20 cellular contexts compared by ENCODE assay signal in genomic region chr2:10172033-10172865, GRCh38. TPM values are rescaled to one million over a fixed set of nuclear protein-coding genes. Genes with fewer than 3 reads are reported as not detected.
DNase-seq lines count a peak whose midpoint lies in the region; ATAC-seq, FAIRE-seq and TF ChIP-seq lines count a peak whose summit lies in the region.
"Had no signal": no experiment of that assay in that cellular context is flagged by ENCODE, and none has a peak within 500 bp of the region (broad histone marks: within the 10 kb centered on the region; RNA-seq: fewer than 3 reads in every experiment).

No MANE protein-coding gene starts in this region.

- H3K4me1 ChIP-seq in H1 (replicated peaks in 1 of 4; ENCODE audit: control insufficient read depth in 3 of 4, insufficient read depth in 4 of 4, low read length in 3 of 4) (peaks cover 0 to 4% (median 3%) of the 10 kb centered on the region in 4 experiments; a peak in 4 of 7 replicates), spleen (no peaks in the 10 kb centered on the region), HepG2 (ENCODE audit: insufficient read depth, low read length) (no peaks in the 10 kb centered on the region)
- no peaks in the 10 kb centered on the region for H3K4me1 ChIP-seq in naive thymus-derived CD4-positive, alpha-beta T cell (ENCODE audit: control insufficient read depth in 2 of 2, insufficient read depth in 2 of 2, low read length in 2 of 2)

- H4K91ac ChIP-seq in H1 (replicated peaks; ENCODE audit: insufficient read length, low read length) = no peak overlapping the region

- peak overlapping the region; percentile 15 for H3K27ac Mint-ChIP-seq in nephron progenitor cell
- no peak overlapping the region for H3K27ac Mint-ChIP-seq in naive thymus-derived CD4-positive, alpha-beta T cell

- H3K36me3 ChIP-seq in H1 (ENCODE audit: control insufficient read depth in 2 of 4, insufficient read depth in 4 of 4, low read length in 3 of 4) (no peaks in the 10 kb centered on the region), spleen (peaks cover 0 to 35% (median 0%) of the 10 kb centered on the region in 6 donors), HepG2 (replicated peaks in 1 of 2; ENCODE audit: control insufficient read depth in 1 of 2, insufficient read depth in 2 of 2, low read length in 2 of 2) (peaks cover 4 to 6% of the 10 kb centered on the region in 2 experiments; a peak in 3 of 5 replicates)
- no peaks in the 10 kb centered on the region for H3K36me3 ChIP-seq in naive thymus-derived CD4-positive, alpha-beta T cell (ENCODE audit: control insufficient read depth in 2 of 3, insufficient read depth in 3 of 3, low read length in 3 of 3)

- no peaks in the 10 kb centered on the region for H3K9me3 ChIP-seq in H1 (ENCODE audit: insufficient read depth in 2 of 2, low read depth in 1 of 2, low read length in 1 of 2)
- no peaks in the 10 kb centered on the region for H3K9me3 ChIP-seq in spleen
- H3K9me3 ChIP-seq in HepG2 (ENCODE audit: low read length) = no peaks in the 10 kb centered on the region
- no peaks in the 10 kb centered on the region for H3K9me3 ChIP-seq in naive thymus-derived CD4-positive, alpha-beta T cell (ENCODE audit: control insufficient read depth in 2 of 3, low read length in 3 of 3)

- H4K8ac ChIP-seq in H1 (ENCODE audit: extremely low read depth, insufficient read depth, low read length) = peak overlapping the region; percentile 75; the same call in 1 of the 2 replicates

- CTCF ChIA-PET in H1 (lab: Charles Lee; ENCODE audit: partially characterized antibody) (interaction anchor here (0.8 to 5.0 kb wide), 8 partner anchors 9 to 262 kb away, joined by 3 to 33 read pairs (median 6); no protein-coding TSS in a partner anchor), HepG2 (lab: Yijun Ruan, JAX; ENCODE audit: low intra/inter-chr PET ratio, low total read pairs) (no interaction called here)
- CTCF ChIA-PET in naive thymus-derived CD4-positive, alpha-beta T cell (lab: Charles Lee) = interaction anchor here (0.9 kb wide), 1 partner anchor 236 kb away, joined by 3 read pairs; no protein-coding TSS in a partner anchor

- H3K56ac ChIP-seq in H1 (replicated peaks; ENCODE audit: insufficient read length, low read depth, low read length) = no peak overlapping the region

- H3K4me2 ChIP-seq in H1 (ENCODE audit: insufficient read depth in 1 of 2, low read depth in 2 of 2, low read length in 2 of 2) (no peak overlapping the region), HepG2 (ENCODE audit: low read depth, low read length) (no peak overlapping the region)
- H3K4me2 ChIP-seq: PC-9 had no signal

- H2BK120ac ChIP-seq in H1 (replicated peaks; ENCODE audit: low read depth, low read length) = no peak overlapping the region

- BruUV-seq in HepG2 (replicated peaks; lab: Mats Ljungman, UMichigan) = no TSS peak

- no peak overlapping the region for H3K18ac ChIP-seq in H1 (ENCODE audit: extremely low read depth, low read length)

- TF ChIP-seq CTCF in H1 (IDR thresholded peaks at IDR 0.05; ENCODE audit: control extremely low read depth in 1 of 3, insufficient read depth in 1 of 3, low read depth in 1 of 3, low read length in 3 of 3) (no peak), nephron progenitor cell (IDR thresholded peaks at IDR 0.05) (no peak), spleen (IDR thresholded peaks at IDR 0.05 in 8 of 11, conservative IDR thresholded peaks at IDR 0.05 in 3 of 11) (no peak), HepG2 (CRISPR knock-in tag; IDR thresholded peaks at IDR 0.05) (no peak)

- FAIRE-seq in HTR-8/SVneo (lab: Jason Lieb, UNC) = peak; percentile 63
- FAIRE-seq in H1 (lab: Jason Lieb, UNC) = no peak
- FAIRE-seq in HepG2 (lab: Jason Lieb, UNC) = no peak
- FAIRE-seq: D721Med had no signal

- peaks cover 0 to 2% of the 10 kb centered on the region in 2 experiments for H4K20me1 ChIP-seq in H1 (replicated peaks in 1 of 2; ENCODE audit: control insufficient read depth in 1 of 2, insufficient read depth in 2 of 2, low read length in 2 of 2)
- H4K20me1 ChIP-seq in HepG2 (ENCODE audit: insufficient read depth, low read length) = no peaks in the 10 kb centered on the region

- no peak for TF ChIP-seq RAD21 in H1 (IDR thresholded peaks at IDR 0.05 in 1 of 2, conservative IDR thresholded peaks at IDR 0.05 in 1 of 2; ENCODE audit: low read depth in 2 of 2, low read length in 2 of 2)
- no peak for TF ChIP-seq RAD21 in HepG2 (CRISPR knock-in tag; IDR thresholded peaks at IDR 0.05)

- no peaks in the 10 kb centered on the region for H3K23me2 ChIP-seq in H1 (ENCODE audit: low read depth, low read length)

- no peaks in the 10 kb centered on the region for H3K27me3 ChIP-seq in H1 (replicated peaks in 1 of 4; ENCODE audit: control insufficient read depth in 3 of 4, extremely low read depth in 1 of 4, insufficient read depth in 3 of 4, low read length in 3 of 4)
- H3K27me3 ChIP-seq in spleen (replicated peaks in 1 of 7) = no peaks in the 10 kb centered on the region
- no peaks in the 10 kb centered on the region for H3K27me3 ChIP-seq in HepG2 (ENCODE audit: control insufficient read depth in 1 of 2, insufficient read depth in 2 of 2, low read length in 2 of 2)
- no peaks in the 10 kb centered on the region for H3K27me3 ChIP-seq in naive thymus-derived CD4-positive, alpha-beta T cell (ENCODE audit: control insufficient read depth in 2 of 2, insufficient read depth in 2 of 2, low read length in 2 of 2)

- H3K9me3 Mint-ChIP-seq in nephron progenitor cell = no peaks in the 10 kb centered on the region
- peaks cover 0 to 2% (median 0%) of the 10 kb centered on the region in 11 donors for H3K9me3 Mint-ChIP-seq in naive thymus-derived CD4-positive, alpha-beta T cell

- no peak overlapping the region for H4K5ac ChIP-seq in H1 (ENCODE audit: insufficient read length, low read depth, low read length)

- no peaks in the 10 kb centered on the region for H3K36me3 Mint-ChIP-seq in nephron progenitor cell (ENCODE audit: low read depth)
- peaks cover 0 to 10% (median 0%) of the 10 kb centered on the region in 5 donors for H3K36me3 Mint-ChIP-seq in naive thymus-derived CD4-positive, alpha-beta T cell

- no peak overlapping the region for H3K23ac ChIP-seq in H1 (ENCODE audit: insufficient read length)

- H3K27me3 Mint-ChIP-seq in nephron progenitor cell (ENCODE audit: low read depth, poor library complexity) = peaks cover 3% of the 10 kb centered on the region
- no peaks in the 10 kb centered on the region for H3K27me3 Mint-ChIP-seq in naive thymus-derived CD4-positive, alpha-beta T cell

- no peak overlapping the region for H3K4me3 ChIP-seq in H1 (ENCODE audit: extremely low read depth in 1 of 4, insufficient read depth in 2 of 4, low read depth in 3 of 4, low read length in 4 of 4)
- no peak overlapping the region for H3K4me3 ChIP-seq in spleen
- H3K4me3 ChIP-seq in HepG2 (replicated peaks in 1 of 3; ENCODE audit: insufficient read depth in 1 of 3, low read depth in 2 of 3, low read length in 3 of 3) = no peak overlapping the region
- no peak overlapping the region for H3K4me3 ChIP-seq in naive thymus-derived CD4-positive, alpha-beta T cell (ENCODE audit: low read length)
- H3K4me3 ChIP-seq: PC-9 had no signal

- H2BK20ac ChIP-seq in H1 (ENCODE audit: low read length) = no peak overlapping the region

- no peak for TF ChIP-seq POLR2A in H1 (IDR thresholded peaks at IDR 0.05; ENCODE audit: control extremely low read depth in 1 of 2, low read depth in 2 of 2, low read length in 2 of 2)
- TF ChIP-seq POLR2A in spleen (IDR thresholded peaks at IDR 0.05) = no peak
- TF ChIP-seq POLR2A in HepG2 (IDR thresholded peaks at IDR 0.05; ENCODE audit: insufficient read depth in 1 of 2, low read depth in 2 of 2, low read length in 2 of 2) = no peak

- in situ Hi-C loops in HepG2 (cut with HindIII; ENCODE audit: extremely low pct_ligation_motif_present, low pct_unique_long_range_greater_than_20kb) = no loop called here

- H3K14ac ChIP-seq in H1 (ENCODE audit: insufficient read length) = no peak overlapping the region

- intact Hi-C loops in spleen (cut with DNase I; ENCODE audit: low total_unique reads) = no loop called here
- intact Hi-C loops in HepG2 (cut with micrococcal nuclease; ENCODE audit: unreplicated experiment) = no loop called here
- intact Hi-C loops in naive thymus-derived CD4-positive, alpha-beta T cell (cut with micrococcal nuclease) = no loop called here

- no peak overlapping the region; the same call in 1 of the 2 replicates for H2AK5ac ChIP-seq in H1 (ENCODE audit: low read depth, low read length)

- no peaks in the 10 kb centered on the region for H3K79me1 ChIP-seq in H1 (ENCODE audit: low read depth, low read length)

- H3K4me3 Mint-ChIP-seq in nephron progenitor cell = no peak overlapping the region
- H3K4me3 Mint-ChIP-seq in naive thymus-derived CD4-positive, alpha-beta T cell = no peak overlapping the region

- no peak overlapping the region for H3K4ac ChIP-seq in H1 (replicated peaks; ENCODE audit: insufficient read length, low read depth, low read length)

- POLR2A ChIA-PET in H1 (lab: Charles Lee; ENCODE audit: partially characterized antibody) (interaction anchor here (0.6 to 2.4 kb wide), 4 partner anchors 7 to 263 kb away, joined by 3 to 7 read pairs (median 4); no protein-coding TSS in a partner anchor), HepG2 (lab: Yijun Ruan, JAX) (no interaction called here)
- POLR2A ChIA-PET in naive thymus-derived CD4-positive, alpha-beta T cell (lab: Charles Lee) = no interaction called here

- no peak for DNase-seq in HTR-8/SVneo (ENCODE audit: insufficient read length, low spot score)
- DNase-seq in H1 (ENCODE audit: low read depth in 1 of 2, low spot score in 2 of 2) = no peak
- peak; percentile 66 for DNase-seq in nephron progenitor cell
- DNase-seq in spleen = peak; percentile 25
- no peak for DNase-seq in HepG2 (ENCODE audit: low spot score)
- no peak for DNase-seq in naive thymus-derived CD4-positive, alpha-beta T cell
- no peak for DNase-seq in NCI-H2171 (lab: John Stamatoyannopoulos, UW)
- DNase-seq in NCI-H345 treated with DMSO at 0.1 percent for 48 hours (lab: John Stamatoyannopoulos, UW; ENCODE audit: unreplicated experiment) = no peak
- DNase-seq: DMS79 treated with DMSO at 0.1 percent for 48 hours, IMR-90, NCI-H1048, NCI-H1436 treated with DMSO at 0.1 percent for 48 hours, NCI-H2029, NCI-H2171 treated with DMSO at 0.1 percent for 48 hours, NCI-H510A treated with DMSO at 0.1 percent for 48 hours, NCI-H774, PC-9 had no signal

- ATAC-seq in HepG2 = no peak
- ATAC-seq in naive thymus-derived CD4-positive, alpha-beta T cell = no peak

- H3K9ac ChIP-seq in H1 (replicated peaks in 1 of 4; ENCODE audit: extremely low read depth in 1 of 4, low read depth in 3 of 4, low read length in 3 of 4) = no peak overlapping the region
- H3K9ac ChIP-seq in HepG2 (ENCODE audit: insufficient read depth, low read depth, low read length) = no peak overlapping the region

- H2BK15ac ChIP-seq in H1 (ENCODE audit: low read length) = no peak overlapping the region

- H2BK5ac ChIP-seq in H1 (ENCODE audit: low read depth, low read length) = no peak overlapping the region

- WGBS in H1 (ENCODE audit: extremely low coverage in 1 of 2, insufficient coverage in 1 of 2, insufficient read length in 1 of 2, insufficient replicate concordance in 2 of 2, low coverage in 1 of 2, low lambda C conversion rate in 2 of 2, missing lambda C conversion rate in 1 of 2), 2 experiments = 79% methylated on average over 22 of the region's 22 CpGs; no CpG with 5 or more reads in 1 of the 2 experiments
- 90 to 94% (median 92%) methylated on average over 22 of the region's 22 CpGs for WGBS in spleen, 5 donors
- 91% methylated on average over 20 of the region's 22 CpGs for WGBS in HepG2 (ENCODE audit: low lambda C conversion rate)

- H2AFZ ChIP-seq in H1 (ENCODE audit: low read length) (no peak overlapping the region), HepG2 (ENCODE audit: low read length) (no peak overlapping the region)
- H2AFZ ChIP-seq: PC-9 had no signal

- TF ChIP-seq EP300 in H1 (IDR thresholded peaks at IDR 0.05; ENCODE audit: borderline replicate concordance in 1 of 2, low read depth in 2 of 2, low read length in 2 of 2) (no peak), HepG2 (IDR thresholded peaks at IDR 0.05; ENCODE audit: low read depth in 2 of 2, low read length in 2 of 2) (no peak), HepG2 (CRISPR knock-in tag; IDR thresholded peaks at IDR 0.05; ENCODE audit: borderline replicate concordance) (no peak)

- H3K27ac ChIP-seq in H1 (ENCODE audit: low read depth, low read length) = no peak overlapping the region
- H3K27ac ChIP-seq in spleen = no peak overlapping the region
- no peak overlapping the region for H3K27ac ChIP-seq in HepG2 (ENCODE audit: extremely low read length, insufficient read depth, low read length)
- H3K27ac ChIP-seq in naive thymus-derived CD4-positive, alpha-beta T cell (ENCODE audit: low read depth, low read length) = no peak overlapping the region
- H3K27ac ChIP-seq: C4-2B, PC-9, RWPE1 had no signal

- peaks cover 58% of the 10 kb centered on the region for H3K4me1 Mint-ChIP-seq in nephron progenitor cell
- H3K4me1 Mint-ChIP-seq in naive thymus-derived CD4-positive, alpha-beta T cell = peaks cover 0 to 1% (median 0%) of the 10 kb centered on the region in 7 donors

- H3K79me2 ChIP-seq in H1 (ENCODE audit: control insufficient read depth in 1 of 2, insufficient read depth in 2 of 2, low read length in 2 of 2) (no peaks in the 10 kb centered on the region), HepG2 (ENCODE audit: insufficient read depth, low read length) (no peaks in the 10 kb centered on the region)

- no peak overlapping the region for H2BK12ac ChIP-seq in H1 (ENCODE audit: low read depth, low read length)

RNA-seq across cellular contexts. Expression of gene RRM2, which starts 49.7 kb away (rescaled TPM):
- 215 and 228 TPM in 2 replicates for total RNA-seq in H1 (2021; fragmentation: NEBNext Ultra II Directional; extraction: Animal tissue kit (Norgen Biotek cat#: 25700))
- polyA plus RNA-seq in H1 (2011; rRNA removed) = 37.7 and 58.8 TPM in 2 replicates
- polyA plus RNA-seq in H1 (2011; cell fraction: cytosol; rRNA removed) = 42.1 TPM
- 79.0 TPM for polyA plus RNA-seq in H1 (2011; cell fraction: nucleus; rRNA removed)
- 130 to 156 TPM (median 139 TPM) in 4 replicates for polyA plus RNA-seq in H1 (2012, experiment 1 of 2)
- 24.6 TPM for polyA plus RNA-seq in H1 (2012, experiment 2 of 2)
- polyA plus RNA-seq in H1 (2013, experiment 1 of 2) = 102 TPM
- 111 TPM for polyA plus RNA-seq in H1 (2013, experiment 2 of 2)
- polyA minus RNA-seq in H1 (2011; rRNA and poly(A)+ RNA removed) = 50.6 and 53.5 TPM in 2 replicates
- polyA minus RNA-seq in H1 (2011; cell fraction: cytosol; rRNA and poly(A)+ RNA removed) = 104 TPM
- polyA minus RNA-seq in H1 (2011; cell fraction: nucleus; rRNA and poly(A)+ RNA removed) = 131 TPM
- 10 to 100 TPM in 5 of 7 donors, 1 to 10 TPM in 2; 6.3 to 39.2 (median 14.3) TPM for total RNA-seq in spleen
- 10 to 100 TPM in 2 of 3 donors, 1 to 10 TPM in 1; 2.3 to 15.6 (median 12.4) TPM for polyA plus RNA-seq in spleen
- 150 and 191 TPM in 2 replicates for total RNA-seq in HepG2 (2016; rRNA removed; fragmentation: Illumina TruSeq; extraction: Trizol)
- total RNA-seq in HepG2 (2016; cell fraction: cytosol; rRNA removed; fragmentation: Illumina TruSeq; extraction: Trizol; ENCODE audit: low read depth) = 37.8 and 48.5 TPM in 2 replicates
- 147 and 157 TPM in 2 replicates for total RNA-seq in HepG2 (2016; cell fraction: insoluble cytoplasmic fraction; rRNA removed; fragmentation: Illumina TruSeq; extraction: Trizol)
- total RNA-seq in HepG2 (2016; cell fraction: membrane; rRNA removed; fragmentation: Illumina TruSeq; extraction: Trizol) = 80.6 and 88.9 TPM in 2 replicates
- 128 and 140 TPM in 2 replicates for total RNA-seq in HepG2 (2016; cell fraction: nucleus; rRNA removed; fragmentation: Illumina TruSeq; extraction: Trizol)
- 15.2 and 31.3 TPM in 2 replicates for polyA plus RNA-seq in HepG2 (2011; rRNA removed)
- 16.4 and 33.9 TPM in 2 replicates for polyA plus RNA-seq in HepG2 (2011; cell fraction: cytosol; rRNA removed)
- polyA plus RNA-seq in HepG2 (2011; cell fraction: nucleus; rRNA removed) = 56.9 and 85.9 TPM in 2 replicates
- polyA plus RNA-seq in HepG2 (2012) = 28.1 and 60.7 TPM in 2 replicates
- polyA plus RNA-seq in HepG2 (2016; cell fraction: cytosol; fragmentation: Illumina TruSeq; extraction: Trizol; ENCODE audit: low read depth) = 43.8 and 46.7 TPM in 2 replicates
- 194 and 228 TPM in 2 replicates for polyA plus RNA-seq in HepG2 (2016; cell fraction: insoluble cytoplasmic fraction; fragmentation: Illumina TruSeq; extraction: Trizol; ENCODE audit: low read depth)
- 51.9 and 53.7 TPM in 2 replicates for polyA plus RNA-seq in HepG2 (2016; cell fraction: membrane; fragmentation: Illumina TruSeq; extraction: Trizol; ENCODE audit: low read depth)
- polyA plus RNA-seq in HepG2 (2016; cell fraction: nucleus; fragmentation: Illumina TruSeq; extraction: Trizol; ENCODE audit: insufficient read depth, low read depth) = 138 and 141 TPM in 2 replicates
- polyA minus RNA-seq in HepG2 (2011; rRNA and poly(A)+ RNA removed; ENCODE audit: low replicate concordance) = 59.0 and 93.0 TPM in 2 replicates
- 42.2 and 50.2 TPM in 2 replicates for polyA minus RNA-seq in HepG2 (2011; cell fraction: cytosol; rRNA and poly(A)+ RNA removed)
- 47.4 and 63.0 TPM in 2 replicates for polyA minus RNA-seq in HepG2 (2011; cell fraction: nucleus; rRNA and poly(A)+ RNA removed)
- 100 to 1,000 TPM in 1 of 5 experiments, 1 to 10 TPM in 1, under 1 TPM in 3; 0.13 to 330 (median 0.51) TPM for total RNA-seq in naive thymus-derived CD4-positive, alpha-beta T cell
- polyA plus RNA-seq in naive thymus-derived CD4-positive, alpha-beta T cell = not detected

Comparison
In these comparisons a context has a peak if more than half of its experiments do, and no peak if none do; other contexts are left out.
1. DNase-seq: peak in nephron progenitor cell (single experiment) and spleen (single experiment); none in HTR-8/SVneo (single experiment), H1 (0 of 2), HepG2 (single experiment), naive thymus-derived CD4-positive, alpha-beta T cell (0 of 9), NCI-H2171 (single experiment) and NCI-H345 treated with DMSO at 0.1 percent for 48 hours (single experiment).